17 cellular contexts compared by ENCODE assay signal in the genomic region with DNA sequence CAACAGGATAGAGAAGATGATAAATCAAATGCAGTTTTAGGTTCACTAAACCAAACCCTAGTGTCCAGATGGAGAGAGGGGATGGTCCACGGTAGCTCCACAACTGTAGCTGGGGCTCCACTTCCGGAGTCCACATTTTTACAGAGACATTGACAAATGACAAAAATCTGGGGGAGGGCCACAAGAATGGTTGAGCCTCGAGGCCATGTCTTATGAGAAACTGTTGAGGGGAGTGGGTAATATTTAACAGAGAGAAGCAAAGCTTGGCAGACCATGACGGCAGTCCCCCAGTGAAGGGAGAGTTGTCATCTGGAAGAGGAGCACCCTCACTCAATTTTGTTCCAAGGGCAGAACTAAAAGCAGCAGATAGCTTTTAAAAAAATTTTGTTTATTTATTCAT.
"Had no signal": no experiment of that assay in that cellular context is flagged by ENCODE, and none has a peak within 500 bp of the region (broad histone marks: within the 10 kb centered on the region; RNA-seq: fewer than 3 reads in every experiment).

No MANE protein-coding gene starts in this region.

- DNase-seq: dorsolateral prefrontal cortex; effector CD4-positive, alpha-beta T cell; foreskin fibroblast; gastrocnemius medialis; heart right ventricle; hippocampal formation; left lung; mesendoderm; midbrain; naive thymus-derived CD4-positive, alpha-beta T cell; nephron progenitor cell; nucleus accumbens; right cardiac atrium; spleen; stimulated activated naive B cell treated with anti-CD40 and anti-IgM and Interleukin-4, amounts not matched to agents 10 μg/mL and 1 μg/mL and 100 μg/mL, for 72 hours; upper lobe of right lung; uterus had no signal

- ATAC-seq: gastrocnemius medialis; heart right ventricle; left lung; naive thymus-derived CD4-positive, alpha-beta T cell; right cardiac atrium; stimulated activated naive B cell treated with anti-CD40 and anti-IgM and Interleukin-4, amounts not matched to agents 10 μg/mL and 1 μg/mL and 100 μg/mL, for 72 hours; upper lobe of right lung had no signal
